In genomic region chr1:1402081-1402900, GRCh38 we compare ENCODE assay signal across 8 cellular contexts. TPM values are rescaled to one million over a fixed set of nuclear protein-coding genes. Genes with fewer than 3 reads are reported as not detected.
DNase-seq lines count a peak whose midpoint lies in the region; ATAC-seq and TF ChIP-seq lines count a peak whose summit lies in the region.

No MANE protein-coding gene starts in this region.

- H3K4me1 Mint-ChIP-seq in activated CD4-positive, alpha-beta T cell treated with anti-CD3 and anti-CD28 coated beads for 36 hours: peaks cover 59% of the 10 kb centered on the region

- peak overlapping the region; percentile 93 for H3K4me3 Mint-ChIP-seq in activated CD4-positive, alpha-beta T cell treated with anti-CD3 and anti-CD28 coated beads for 36 hours

- ATAC-seq in activated CD4-positive, alpha-beta T cell treated with anti-CD3 and anti-CD28 coated beads for 36 hours: no peak
- peak; percentile 29 for ATAC-seq in esophagus mucosa

- peaks cover 11% of the 10 kb centered on the region for H3K4me1 ChIP-seq in smooth muscle cell (ENCODE audit: low read depth)

- intact Hi-C loops in activated CD4-positive, alpha-beta T cell treated with anti-CD3 and anti-CD28 coated beads for 36 hours (cut with DNase I, micrococcal nuclease): loop anchor here in 1 of 2 experiments (10.0 kb wide), 1 partner anchor 503 kb away; no protein-coding TSS in a partner anchor

- no peaks in the 10 kb centered on the region for H3K27me3 ChIP-seq in smooth muscle cell (ENCODE audit: low read depth)

- H3K9ac ChIP-seq in smooth muscle cell (ENCODE audit: low read depth): no peak overlapping the region

- H3K4me3 ChIP-seq in WI38 (ENCODE audit: low read depth, low read length) (no peak overlapping the region), smooth muscle cell (no peak overlapping the region)

- CTCF ChIA-PET in activated CD4-positive, alpha-beta T cell treated with anti-CD3 and anti-CD28 coated beads for 36 hours (lab: Charles Lee): interaction anchor here (0.6 to 1.4 kb wide), 8 partner anchors 12 to 472 kb away, joined by 3 to 8 read pairs (median 3); no protein-coding TSS in a partner anchor

- peak overlapping the region; percentile 81 for H3K27ac Mint-ChIP-seq in activated CD4-positive, alpha-beta T cell treated with anti-CD3 and anti-CD28 coated beads for 36 hours

- H3K9me3 Mint-ChIP-seq in activated CD4-positive, alpha-beta T cell treated with anti-CD3 and anti-CD28 coated beads for 36 hours (ENCODE audit: low read depth): no peaks in the 10 kb centered on the region

- H3K27me3 Mint-ChIP-seq in activated CD4-positive, alpha-beta T cell treated with anti-CD3 and anti-CD28 coated beads for 36 hours: no peaks in the 10 kb centered on the region

- no peak overlapping the region for H2AFZ ChIP-seq in smooth muscle cell (ENCODE audit: low read depth)

- POLR2A ChIA-PET in activated CD4-positive, alpha-beta T cell treated with anti-CD3 and anti-CD28 coated beads for 36 hours (lab: Charles Lee): interaction anchor here (0.7 kb wide), 2 partner anchors 18 to 31 kb away, joined by 3 to 4 read pairs; no protein-coding TSS in a partner anchor

- H3K36me3 Mint-ChIP-seq in activated CD4-positive, alpha-beta T cell treated with anti-CD3 and anti-CD28 coated beads for 36 hours (ENCODE audit: low read depth): peaks cover 77% of the 10 kb centered on the region

- peaks cover 23% of the 10 kb centered on the region for H3F3A ChIP-seq in smooth muscle cell (ENCODE audit: low read depth)

- H3K36me3 ChIP-seq in smooth muscle cell (ENCODE audit: low read depth): no peaks in the 10 kb centered on the region

- DNase-seq in activated CD4-positive, alpha-beta T cell treated with anti-CD3 and anti-CD28 coated beads for 36 hours: peak; percentile 69
- DNase-seq in activated CD4-positive, alpha-beta T cell treated with anti-CD3 and anti-CD28 coated beads for 1 hour: no peak
- DNase-seq in smooth muscle cell (lab: John Stamatoyannopoulos, UW; ENCODE audit: unreplicated experiment) (no peak), caudate nucleus (lab: John Stamatoyannopoulos, UW) (no peak), OCI-M2 (lab: John Stamatoyannopoulos, UW; ENCODE audit: unreplicated experiment) (no peak)

- TF ChIP-seq CTCF in LNCAP (IDR thresholded peaks at IDR 0.05) (peak; percentile 80), WI38 (IDR thresholded peaks at IDR 0.05; ENCODE audit: low read depth, low read length) (peak; percentile 57), smooth muscle cell (IDR thresholded peaks at IDR 0.05; ENCODE audit: borderline replicate concordance, insufficient read depth, poor library complexity, severe bottlenecking) (peak; percentile 60)

- peaks cover 65% of the 10 kb centered on the region for H3K79me2 ChIP-seq in smooth muscle cell (ENCODE audit: low read depth)

- no peaks in the 10 kb centered on the region for H3K9me3 ChIP-seq in smooth muscle cell (replicated peaks; ENCODE audit: low read depth)

- H3K4me2 ChIP-seq in smooth muscle cell: no peak overlapping the region

- H4K20me1 ChIP-seq in smooth muscle cell (ENCODE audit: low read depth): no peaks in the 10 kb centered on the region

- no peak overlapping the region for H3K27ac ChIP-seq in smooth muscle cell (ENCODE audit: low read depth)
- H3K27ac ChIP-seq in caudate nucleus (ENCODE audit: low read depth, low read length): no peak overlapping the region

- WGBS in smooth muscle cell (ENCODE audit: low lambda C conversion rate): 86% methylated on average over 20 of the region's 20 CpGs

RNA-seq across cellular contexts. Expression of gene CCNL2, which starts 3.2 kb away (rescaled TPM):
- 10 to 100 TPM; 73.6 to 89.7 TPM for total RNA-seq in activated CD4-positive, alpha-beta T cell treated with anti-CD3 and anti-CD28 coated beads for 36 hours
- total RNA-seq in esophagus mucosa (58.3 TPM), smooth muscle cell (172 and 180 TPM in 2 replicates)
- polyA plus RNA-seq in smooth muscle cell: 144 and 226 TPM in 2 replicates

RNA-seq across cellular contexts. Expression of gene MRPL20, which starts 4.8 kb away (rescaled TPM):
- 100 to 1,000 TPM; 126 to 143 TPM for total RNA-seq in activated CD4-positive, alpha-beta T cell treated with anti-CD3 and anti-CD28 coated beads for 36 hours
- total RNA-seq in esophagus mucosa (89.2 TPM), smooth muscle cell (99.0 and 99.6 TPM in 2 replicates)
- polyA plus RNA-seq in smooth muscle cell: 147 and 161 TPM in 2 replicates

RNA-seq across cellular contexts. Expression of gene ANKRD65, which starts 18.8 kb away (rescaled TPM):
- total RNA-seq in activated CD4-positive, alpha-beta T cell treated with anti-CD3 and anti-CD28 coated beads for 36 hours: not detected
- total RNA-seq in esophagus mucosa: 11.9 TPM
- 5.3 and 10.1 TPM in 2 replicates for total RNA-seq in smooth muscle cell
- polyA plus RNA-seq in smooth muscle cell: 6.1 and 30.1 TPM in 2 replicates

RNA-seq across cellular contexts. Expression of gene AURKAIP1, which starts 27.3 kb away (rescaled TPM):
- total RNA-seq in activated CD4-positive, alpha-beta T cell treated with anti-CD3 and anti-CD28 coated beads for 36 hours: 100 to 1,000 TPM in 1 of 2 experiments, 10 to 100 TPM in 1; 89.5 to 117 TPM
- total RNA-seq in esophagus mucosa: 117 TPM
- 60.1 and 81.8 TPM in 2 replicates for total RNA-seq in smooth muscle cell
- 214 and 245 TPM in 2 replicates for polyA plus RNA-seq in smooth muscle cell

RNA-seq across cellular contexts. Expression of gene VWA1, which starts 33.2 kb away (rescaled TPM):
- under 1 TPM; 0.56 to 0.78 TPM for total RNA-seq in activated CD4-positive, alpha-beta T cell treated with anti-CD3 and anti-CD28 coated beads for 36 hours
- total RNA-seq in esophagus mucosa: 29.4 TPM
- 25.1 and 29.5 TPM in 2 replicates for total RNA-seq in smooth muscle cell
- 79.2 and 156 TPM in 2 replicates for polyA plus RNA-seq in smooth muscle cell
